1 cellular context compared by ENCODE assay signal in the genomic region with DNA sequence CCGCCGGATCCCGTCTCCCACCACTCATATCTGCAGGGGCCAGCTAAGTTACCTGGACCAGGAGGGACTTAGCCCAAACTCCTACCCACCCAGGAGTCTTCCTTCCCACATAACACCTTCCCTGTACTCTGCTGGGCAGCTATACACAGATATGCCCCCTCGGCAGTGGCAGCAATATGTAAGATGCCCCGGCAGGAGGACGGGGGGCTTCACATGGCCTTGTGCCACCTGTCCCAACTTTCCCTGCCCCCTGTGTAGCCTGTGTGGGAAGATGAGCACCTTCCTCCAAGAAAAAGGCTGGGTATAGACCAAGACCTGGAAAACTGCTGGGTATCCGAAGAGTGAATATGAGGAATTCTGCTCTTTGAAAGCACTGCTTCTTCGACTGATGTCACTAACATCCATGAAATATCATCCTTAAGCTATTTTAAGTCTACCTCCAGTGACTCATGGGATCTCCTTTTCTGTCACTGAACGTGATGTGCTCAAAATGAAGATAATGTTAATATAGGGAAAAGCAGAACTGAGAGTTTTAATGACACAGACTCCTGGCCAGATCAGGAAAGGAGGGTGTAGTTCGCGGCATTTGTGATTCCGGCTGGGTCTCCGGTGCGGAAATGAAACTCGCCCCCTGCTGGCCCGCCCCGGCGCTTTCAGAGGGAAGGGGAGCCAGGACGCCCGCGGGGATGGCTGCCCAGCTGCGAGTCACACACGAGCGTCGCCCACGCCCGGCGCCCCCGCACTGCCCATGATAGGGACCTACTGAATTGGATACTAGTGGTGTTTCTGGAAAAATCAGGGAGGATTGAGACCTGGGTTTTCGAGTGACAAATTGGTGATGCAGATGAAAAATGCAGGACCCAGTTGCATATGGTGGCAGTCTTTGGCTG.
TF ChIP-seq lines count a peak whose summit lies in the region.

No MANE protein-coding gene starts in this region.

TF ChIP-seq in K562, 482 proteins besides CTCF, POLR2A, EP300 and RAD21 (continued from another document and continues in another):
- TF ChIP-seq, protein P1, sequence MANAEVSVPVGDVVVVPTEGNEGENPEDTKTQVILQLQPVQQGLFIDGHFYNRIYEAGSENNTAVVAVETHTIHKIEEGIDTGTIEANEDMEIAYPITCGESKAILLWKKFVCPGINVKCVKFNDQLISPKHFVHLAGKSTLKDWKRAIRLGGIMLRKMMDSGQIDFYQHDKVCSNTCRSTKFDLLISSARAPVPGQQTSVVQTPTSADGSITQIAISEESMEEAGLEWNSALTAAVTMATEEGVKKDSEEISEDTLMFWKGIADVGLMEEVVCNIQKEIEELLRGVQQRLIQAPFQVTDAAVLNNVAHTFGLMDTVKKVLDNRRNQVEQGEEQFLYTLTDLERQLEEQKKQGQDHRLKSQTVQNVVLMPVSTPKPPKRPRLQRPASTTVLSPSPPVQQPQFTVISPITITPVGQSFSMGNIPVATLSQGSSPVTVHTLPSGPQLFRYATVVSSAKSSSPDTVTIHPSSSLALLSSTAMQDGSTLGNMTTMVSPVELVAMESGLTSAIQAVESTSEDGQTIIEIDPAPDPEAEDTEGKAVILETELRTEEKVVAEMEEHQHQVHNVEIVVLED (CRISPR knock-in tag; IDR thresholded peaks at IDR 0.05), result no peak
- TF ChIP-seq TCF7 (IDR thresholded peaks at IDR 0.05; ENCODE audit: borderline replicate concordance) (no peak), EGR1 (conservative IDR thresholded peaks at IDR 0.05) (peak; percentile 92), STAG1 (CRISPR knock-in tag; IDR thresholded peaks at IDR 0.05; ENCODE audit: borderline replicate concordance) (no peak), TARDBP (IDR thresholded peaks at IDR 0.05) (no peak), ZNF584 (CRISPR knock-in tag; IDR thresholded peaks at IDR 0.05; ENCODE audit: low read depth) (no peak), NFE2 (IDR thresholded peaks at IDR 0.05; ENCODE audit: low read depth) (no peak), TBP (optimal IDR thresholded peaks at IDR 0.05; ENCODE audit: low read depth, low read length) (no peak), SIX5 (IDR thresholded peaks at IDR 0.05; ENCODE audit: borderline replicate concordance in 1 of 2, insufficient read depth in 1 of 2, low read depth in 1 of 2, low read length in 2 of 2) (no peak), GABPA (tag; conservative IDR thresholded peaks at IDR 0.05; ENCODE audit: low read depth) (peak; percentile 74), SP2 (IDR thresholded peaks at IDR 0.05; ENCODE audit: extremely low read depth, low read depth, low read length, poor library complexity, severe bottlenecking) (no peak), RAD51 (IDR thresholded peaks at IDR 0.05; ENCODE audit: borderline replicate concordance, low read depth) (no peak), RBFOX2 (IDR thresholded peaks at IDR 0.05; ENCODE audit: low read depth, low read length) (peak; percentile 65), MECOM (CRISPR knock-in tag; IDR thresholded peaks at IDR 0.05) (no peak), LCOR (CRISPR knock-in tag; IDR thresholded peaks at IDR 0.05) (no peak), CC2D1A (IDR thresholded peaks at IDR 0.05) (no peak), HNRNPLL (IDR thresholded peaks at IDR 0.05; ENCODE audit: low read depth, low read length, poor library complexity, severe bottlenecking) (no peak), CBFA2T2 (conservative IDR thresholded peaks at IDR 0.05) (no peak), TEAD4 (IDR thresholded peaks at IDR 0.05; ENCODE audit: low read length) (0 out of 2 replicates have a peak, but pooled peaks have one; percentile 15), TEAD4 (CRISPR knock-in tag; IDR thresholded peaks at IDR 0.05; ENCODE audit: borderline replicate concordance) (no peak), POLR2G (IDR thresholded peaks at IDR 0.05; ENCODE audit: low read depth, low read length) (peak; percentile 55), POLR2H (tag; IDR thresholded peaks at IDR 0.05; ENCODE audit: low read depth) (no peak), ZNF79 (CRISPR knock-in tag; IDR thresholded peaks at IDR 0.05; ENCODE audit: low read depth) (no peak), CREBBP (IDR thresholded peaks at IDR 0.05; ENCODE audit: low read depth, low read length) (no peak), PTRF (tag; IDR thresholded peaks at IDR 0.05) (no peak), MAFK (IDR thresholded peaks at IDR 0.05; ENCODE audit: low read length) (no peak), FOXP1 (CRISPR knock-in tag; IDR thresholded peaks at IDR 0.05) (no peak), KAT7 (CRISPR knock-in tag; IDR thresholded peaks at IDR 0.05; ENCODE audit: borderline replicate concordance) (no peak), ELF4 (CRISPR knock-in tag; IDR thresholded peaks at IDR 0.05) (no peak), MEF2D (tag; conservative IDR thresholded peaks at IDR 0.05; ENCODE audit: low read depth) (0 out of 2 replicates have a peak, but pooled peaks have one; percentile 30), ZNF24 (IDR thresholded peaks at IDR 0.05) (no peak), SUPT5H (IDR thresholded peaks at IDR 0.05) (no peak), SAFB (IDR thresholded peaks at IDR 0.05; ENCODE audit: borderline replicate concordance, low read depth, low read length) (no peak), CXXC5 (CRISPR knock-in tag; IDR thresholded peaks at IDR 0.05) (peak; percentile 74), ZNF589 (CRISPR knock-in tag; IDR thresholded peaks at IDR 0.05; ENCODE audit: low read depth) (peak; percentile 26; the same call in 1 of the 2 replicates), ZNF707 (CRISPR knock-in tag; conservative IDR thresholded peaks at IDR 0.05) (no peak)
- TF ChIP-seq, protein P2, sequence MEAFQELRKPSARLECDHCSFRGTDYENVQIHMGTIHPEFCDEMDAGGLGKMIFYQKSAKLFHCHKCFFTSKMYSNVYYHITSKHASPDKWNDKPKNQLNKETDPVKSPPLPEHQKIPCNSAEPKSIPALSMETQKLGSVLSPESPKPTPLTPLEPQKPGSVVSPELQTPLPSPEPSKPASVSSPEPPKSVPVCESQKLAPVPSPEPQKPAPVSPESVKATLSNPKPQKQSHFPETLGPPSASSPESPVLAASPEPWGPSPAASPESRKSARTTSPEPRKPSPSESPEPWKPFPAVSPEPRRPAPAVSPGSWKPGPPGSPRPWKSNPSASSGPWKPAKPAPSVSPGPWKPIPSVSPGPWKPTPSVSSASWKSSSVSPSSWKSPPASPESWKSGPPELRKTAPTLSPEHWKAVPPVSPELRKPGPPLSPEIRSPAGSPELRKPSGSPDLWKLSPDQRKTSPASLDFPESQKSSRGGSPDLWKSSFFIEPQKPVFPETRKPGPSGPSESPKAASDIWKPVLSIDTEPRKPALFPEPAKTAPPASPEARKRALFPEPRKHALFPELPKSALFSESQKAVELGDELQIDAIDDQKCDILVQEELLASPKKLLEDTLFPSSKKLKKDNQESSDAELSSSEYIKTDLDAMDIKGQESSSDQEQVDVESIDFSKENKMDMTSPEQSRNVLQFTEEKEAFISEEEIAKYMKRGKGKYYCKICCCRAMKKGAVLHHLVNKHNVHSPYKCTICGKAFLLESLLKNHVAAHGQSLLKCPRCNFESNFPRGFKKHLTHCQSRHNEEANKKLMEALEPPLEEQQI (IDR thresholded peaks at IDR 0.05), result no peak
- TF ChIP-seq, protein P3, sequence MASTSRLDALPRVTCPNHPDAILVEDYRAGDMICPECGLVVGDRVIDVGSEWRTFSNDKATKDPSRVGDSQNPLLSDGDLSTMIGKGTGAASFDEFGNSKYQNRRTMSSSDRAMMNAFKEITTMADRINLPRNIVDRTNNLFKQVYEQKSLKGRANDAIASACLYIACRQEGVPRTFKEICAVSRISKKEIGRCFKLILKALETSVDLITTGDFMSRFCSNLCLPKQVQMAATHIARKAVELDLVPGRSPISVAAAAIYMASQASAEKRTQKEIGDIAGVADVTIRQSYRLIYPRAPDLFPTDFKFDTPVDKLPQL (IDR thresholded peaks at IDR 0.05; ENCODE audit: extremely low read depth, insufficient read length), result no peak
- TF ChIP-seq, protein P4, sequence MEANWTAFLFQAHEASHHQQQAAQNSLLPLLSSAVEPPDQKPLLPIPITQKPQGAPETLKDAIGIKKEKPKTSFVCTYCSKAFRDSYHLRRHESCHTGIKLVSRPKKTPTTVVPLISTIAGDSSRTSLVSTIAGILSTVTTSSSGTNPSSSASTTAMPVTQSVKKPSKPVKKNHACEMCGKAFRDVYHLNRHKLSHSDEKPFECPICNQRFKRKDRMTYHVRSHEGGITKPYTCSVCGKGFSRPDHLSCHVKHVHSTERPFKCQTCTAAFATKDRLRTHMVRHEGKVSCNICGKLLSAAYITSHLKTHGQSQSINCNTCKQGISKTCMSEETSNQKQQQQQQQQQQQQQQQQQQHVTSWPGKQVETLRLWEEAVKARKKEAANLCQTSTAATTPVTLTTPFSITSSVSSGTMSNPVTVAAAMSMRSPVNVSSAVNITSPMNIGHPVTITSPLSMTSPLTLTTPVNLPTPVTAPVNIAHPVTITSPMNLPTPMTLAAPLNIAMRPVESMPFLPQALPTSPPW (CRISPR knock-in tag; IDR thresholded peaks at IDR 0.05), result peak; percentile 45; the same call in 1 of the 2 replicates
- TF ChIP-seq, protein P5, sequence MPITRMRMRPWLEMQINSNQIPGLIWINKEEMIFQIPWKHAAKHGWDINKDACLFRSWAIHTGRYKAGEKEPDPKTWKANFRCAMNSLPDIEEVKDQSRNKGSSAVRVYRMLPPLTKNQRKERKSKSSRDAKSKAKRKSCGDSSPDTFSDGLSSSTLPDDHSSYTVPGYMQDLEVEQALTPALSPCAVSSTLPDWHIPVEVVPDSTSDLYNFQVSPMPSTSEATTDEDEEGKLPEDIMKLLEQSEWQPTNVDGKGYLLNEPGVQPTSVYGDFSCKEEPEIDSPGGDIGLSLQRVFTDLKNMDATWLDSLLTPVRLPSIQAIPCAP (CRISPR knock-in tag; IDR thresholded peaks at IDR 0.05; ENCODE audit: borderline replicate concordance), result no peak
- TF ChIP-seq, protein P6, sequence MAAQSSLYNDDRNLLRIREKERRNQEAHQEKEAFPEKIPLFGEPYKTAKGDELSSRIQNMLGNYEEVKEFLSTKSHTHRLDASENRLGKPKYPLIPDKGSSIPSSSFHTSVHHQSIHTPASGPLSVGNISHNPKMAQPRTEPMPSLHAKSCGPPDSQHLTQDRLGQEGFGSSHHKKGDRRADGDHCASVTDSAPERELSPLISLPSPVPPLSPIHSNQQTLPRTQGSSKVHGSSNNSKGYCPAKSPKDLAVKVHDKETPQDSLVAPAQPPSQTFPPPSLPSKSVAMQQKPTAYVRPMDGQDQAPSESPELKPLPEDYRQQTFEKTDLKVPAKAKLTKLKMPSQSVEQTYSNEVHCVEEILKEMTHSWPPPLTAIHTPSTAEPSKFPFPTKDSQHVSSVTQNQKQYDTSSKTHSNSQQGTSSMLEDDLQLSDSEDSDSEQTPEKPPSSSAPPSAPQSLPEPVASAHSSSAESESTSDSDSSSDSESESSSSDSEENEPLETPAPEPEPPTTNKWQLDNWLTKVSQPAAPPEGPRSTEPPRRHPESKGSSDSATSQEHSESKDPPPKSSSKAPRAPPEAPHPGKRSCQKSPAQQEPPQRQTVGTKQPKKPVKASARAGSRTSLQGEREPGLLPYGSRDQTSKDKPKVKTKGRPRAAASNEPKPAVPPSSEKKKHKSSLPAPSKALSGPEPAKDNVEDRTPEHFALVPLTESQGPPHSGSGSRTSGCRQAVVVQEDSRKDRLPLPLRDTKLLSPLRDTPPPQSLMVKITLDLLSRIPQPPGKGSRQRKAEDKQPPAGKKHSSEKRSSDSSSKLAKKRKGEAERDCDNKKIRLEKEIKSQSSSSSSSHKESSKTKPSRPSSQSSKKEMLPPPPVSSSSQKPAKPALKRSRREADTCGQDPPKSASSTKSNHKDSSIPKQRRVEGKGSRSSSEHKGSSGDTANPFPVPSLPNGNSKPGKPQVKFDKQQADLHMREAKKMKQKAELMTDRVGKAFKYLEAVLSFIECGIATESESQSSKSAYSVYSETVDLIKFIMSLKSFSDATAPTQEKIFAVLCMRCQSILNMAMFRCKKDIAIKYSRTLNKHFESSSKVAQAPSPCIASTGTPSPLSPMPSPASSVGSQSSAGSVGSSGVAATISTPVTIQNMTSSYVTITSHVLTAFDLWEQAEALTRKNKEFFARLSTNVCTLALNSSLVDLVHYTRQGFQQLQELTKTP (IDR thresholded peaks at IDR 0.05; ENCODE audit: low read depth in 1 of 2, partially characterized antibody in 2 of 2), result no peak
- TF ChIP-seq, protein P7, sequence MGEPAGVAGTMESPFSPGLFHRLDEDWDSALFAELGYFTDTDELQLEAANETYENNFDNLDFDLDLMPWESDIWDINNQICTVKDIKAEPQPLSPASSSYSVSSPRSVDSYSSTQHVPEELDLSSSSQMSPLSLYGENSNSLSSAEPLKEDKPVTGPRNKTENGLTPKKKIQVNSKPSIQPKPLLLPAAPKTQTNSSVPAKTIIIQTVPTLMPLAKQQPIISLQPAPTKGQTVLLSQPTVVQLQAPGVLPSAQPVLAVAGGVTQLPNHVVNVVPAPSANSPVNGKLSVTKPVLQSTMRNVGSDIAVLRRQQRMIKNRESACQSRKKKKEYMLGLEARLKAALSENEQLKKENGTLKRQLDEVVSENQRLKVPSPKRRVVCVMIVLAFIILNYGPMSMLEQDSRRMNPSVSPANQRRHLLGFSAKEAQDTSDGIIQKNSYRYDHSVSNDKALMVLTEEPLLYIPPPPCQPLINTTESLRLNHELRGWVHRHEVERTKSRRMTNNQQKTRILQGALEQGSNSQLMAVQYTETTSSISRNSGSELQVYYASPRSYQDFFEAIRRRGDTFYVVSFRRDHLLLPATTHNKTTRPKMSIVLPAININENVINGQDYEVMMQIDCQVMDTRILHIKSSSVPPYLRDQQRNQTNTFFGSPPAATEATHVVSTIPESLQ (CRISPR knock-in tag; IDR thresholded peaks at IDR 0.05), result no peak
